ENCODE assay signal across 10 cellular contexts in genomic region chr3:21750831-21751391, GRCh38. TPM values are rescaled to one million over a fixed set of nuclear protein-coding genes. Genes with fewer than 3 reads are reported as not detected.
DNase-seq lines count a peak whose midpoint lies in the region; ATAC-seq, FAIRE-seq and TF ChIP-seq lines count a peak whose summit lies in the region.
"Had no signal": no experiment of that assay in that cellular context is flagged by ENCODE, and none has a peak within 500 bp of the region (broad histone marks: within the 10 kb centered on the region; RNA-seq: fewer than 3 reads in every experiment).

Gene ZNF385D (minus strand): TSS chr3:21751210. CDS start chr3:21750916, 294 bp downstream.

- no peak for DNase-seq in A549 (ENCODE audit: low read depth in 1 of 2, low spot score in 1 of 2)
- DNase-seq in NT2/D1 (ENCODE audit: low read depth, low spot score), result peak; percentile 72
- peak; percentile 82 for DNase-seq in fibroblast of mammary gland (ENCODE audit: low read depth)
- DNase-seq in activated gamma-delta T cell (lab: John Stamatoyannopoulos, UW), result no peak
- no peak for DNase-seq in T-helper 2 cell treated with Interferon-gamma antibody and Interleukin-4, amounts not matched to agents 5 μg/mL and 100 μg/mL, for 36 hours (ENCODE audit: low spot score)
- DNase-seq: activated naive CD8-positive, alpha-beta T cell treated with anti-CD3 and anti-CD28 coated beads, Interleukin-2, amount 10 ng/mL, durations not matched to agents 7 days and 5 days had no signal

- no peak within 1 kb of the TSS for H3K4me2 ChIP-seq in A549

- H3K4me1 ChIP-seq in A549, result no peaks in the 10 kb centered on the region
- H3K4me1 ChIP-seq in NT2/D1 (ENCODE audit: insufficient read depth, insufficient read length), result no peaks in the 10 kb centered on the region
- H3K4me1 ChIP-seq in muscle layer of duodenum (ENCODE audit: control insufficient read depth in 1 of 2, insufficient read depth in 2 of 2, low read length in 2 of 2), result peaks cover 0 to 5% of the 10 kb centered on the region in 2 donors

- H3K9ac ChIP-seq in NT2/D1 (ENCODE audit: insufficient read length, low read depth), result peak within 1 kb of the TSS; percentile 83

- H3K4me3 Mint-ChIP-seq in T-helper 2 cell treated with Interferon-gamma antibody and Interleukin-4, amounts not matched to agents 5 μg/mL and 100 μg/mL, for 36 hours, result no peak within 1 kb of the TSS
- H3K4me3 Mint-ChIP-seq: activated naive CD8-positive, alpha-beta T cell treated with anti-CD3 and anti-CD28 coated beads, Interleukin-2, amount 10 ng/mL, durations not matched to agents 7 days and 5 days had no signal

- peaks cover 5% of the 10 kb centered on the region for H3K27me3 Mint-ChIP-seq in T-helper 2 cell treated with Interferon-gamma antibody and Interleukin-4, amounts not matched to agents 5 μg/mL and 100 μg/mL, for 36 hours (ENCODE audit: low read depth)
- H3K27me3 Mint-ChIP-seq: IgD-negative memory B cell had no signal

- TF ChIP-seq RAD21 in A549 (conservative IDR thresholded peaks at IDR 0.05 in 1 of 2, IDR thresholded peaks at IDR 0.05 in 1 of 2), result no peak

- H3K27me3 ChIP-seq in NT2/D1 (ENCODE audit: insufficient read depth, insufficient read length) (peaks cover 20% of the 10 kb centered on the region), muscle layer of duodenum (ENCODE audit: low read depth, low read length) (no peaks in the 10 kb centered on the region)

- TF ChIP-seq EP300 in A549 (IDR thresholded peaks at IDR 0.05), result no peak

- H3K9me3 Mint-ChIP-seq in T-helper 2 cell treated with Interferon-gamma antibody and Interleukin-4, amounts not matched to agents 5 μg/mL and 100 μg/mL, for 36 hours, result no peaks in the 10 kb centered on the region
- H3K9me3 Mint-ChIP-seq: activated naive CD8-positive, alpha-beta T cell treated with anti-CD3 and anti-CD28 coated beads, Interleukin-2, amount 10 ng/mL, durations not matched to agents 7 days and 5 days had no signal

- FAIRE-seq in A549 (lab: Jason Lieb, UNC), result no peak

- no peak for TF ChIP-seq POLR2A in A549 (IDR thresholded peaks at IDR 0.05; ENCODE audit: low read length)

- H3K36me3 Mint-ChIP-seq in T-helper 2 cell treated with Interferon-gamma antibody and Interleukin-4, amounts not matched to agents 5 μg/mL and 100 μg/mL, for 36 hours (ENCODE audit: low read depth), result no peaks in the 10 kb centered on the region
- H3K36me3 Mint-ChIP-seq: activated naive CD8-positive, alpha-beta T cell treated with anti-CD3 and anti-CD28 coated beads, Interleukin-2, amount 10 ng/mL, durations not matched to agents 7 days and 5 days had no signal

- H3K4me3 ChIP-seq in A549, result no peak within 1 kb of the TSS
- H3K4me3 ChIP-seq in NT2/D1 (ENCODE audit: insufficient read length, low read depth), result peak within 1 kb of the TSS; percentile 64
- H3K4me3 ChIP-seq in fibroblast of mammary gland (ENCODE audit: control insufficient read depth, low read depth, low read length), result peak within 1 kb of the TSS; percentile 68
- peak within 1 kb of the TSS; percentile 61 to 62 for H3K4me3 ChIP-seq in muscle layer of duodenum (ENCODE audit: low read depth in 1 of 2, low read length in 2 of 2)

- H3K36me3 ChIP-seq in NT2/D1 (ENCODE audit: insufficient read depth, insufficient read length, low read length), result no peaks in the 10 kb centered on the region
- H3K36me3 ChIP-seq in muscle layer of duodenum (ENCODE audit: control insufficient read depth in 1 of 2, insufficient read depth in 2 of 2, low read length in 2 of 2), result no peaks in the 10 kb centered on the region

- H3K9me3 ChIP-seq in A549 (no peaks in the 10 kb centered on the region), NT2/D1 (ENCODE audit: insufficient read depth, low read length) (no peaks in the 10 kb centered on the region), muscle layer of duodenum (ENCODE audit: control insufficient read depth in 1 of 2, low read length in 2 of 2) (no peaks in the 10 kb centered on the region)

- 8% methylated on average over 23 of the region's 31 CpGs for WGBS in A549 (ENCODE audit: missing lambda C conversion rate)

- POLR2A ChIA-PET in A549 (lab: Yijun Ruan, JAX), result no interaction called here

- CTCF ChIA-PET in A549 (lab: Yijun Ruan, JAX), result no interaction called here

- TF ChIP-seq CTCF in A549 (IDR thresholded peaks at IDR 0.05), result no peak
- TF ChIP-seq CTCF in fibroblast of mammary gland (conservative IDR thresholded peaks at IDR 0.05; ENCODE audit: control insufficient read depth, insufficient read depth, low read depth, low read length), result no peak

- H3K27ac Mint-ChIP-seq in T-helper 2 cell treated with Interferon-gamma antibody and Interleukin-4, amounts not matched to agents 5 μg/mL and 100 μg/mL, for 36 hours, result no peak within 1 kb of the TSS
- H3K27ac Mint-ChIP-seq: activated naive CD8-positive, alpha-beta T cell treated with anti-CD3 and anti-CD28 coated beads, Interleukin-2, amount 10 ng/mL, durations not matched to agents 7 days and 5 days had no signal

- no peak within 1 kb of the TSS for H3K27ac ChIP-seq in A549
- no peak within 1 kb of the TSS for H3K27ac ChIP-seq in muscle layer of duodenum (ENCODE audit: low read length)

- ATAC-seq in A549, result peak; percentile 30 to 31; a peak in 1 of 6 replicates
- ATAC-seq in HG02571 (IDR thresholded peaks at IDR 0.05; ENCODE audit: unreplicated experiment), result no peak
- ATAC-seq in HG02840 (IDR thresholded peaks at IDR 0.05; ENCODE audit: low FRiP score, unreplicated experiment), result no peak

- no peaks in the 10 kb centered on the region for H3K4me1 Mint-ChIP-seq in T-helper 2 cell treated with Interferon-gamma antibody and Interleukin-4, amounts not matched to agents 5 μg/mL and 100 μg/mL, for 36 hours (ENCODE audit: low read depth)
- H3K4me1 Mint-ChIP-seq: activated naive CD8-positive, alpha-beta T cell treated with anti-CD3 and anti-CD28 coated beads, Interleukin-2, amount 10 ng/mL, durations not matched to agents 7 days and 5 days; IgD-negative memory B cell had no signal

TF ChIP-seq in A549, 52 proteins besides CTCF, POLR2A, EP300 and RAD21:
- no peak for TF ChIP-seq MAFK (IDR thresholded peaks at IDR 0.05; ENCODE audit: partially characterized antibody)
- TF ChIP-seq JUN (IDR thresholded peaks at IDR 0.05), result no peak
- TF ChIP-seq NPAS2 (CRISPR knock-in tag; IDR thresholded peaks at IDR 0.05; ENCODE audit: borderline replicate concordance), result no peak
- TF ChIP-seq E2F6 (IDR thresholded peaks at IDR 0.05; ENCODE audit: borderline replicate concordance, low read depth), result no peak
- no peak for TF ChIP-seq HEYL (CRISPR knock-in tag; IDR thresholded peaks at IDR 0.05)
TF ChIP-seq in A549: peak in this region for 0.

RNA-seq across cellular contexts. Expression of gene ZNF385D, which starts in this region (rescaled TPM):
- not detected in 2 replicates for polyA plus RNA-seq in A549 (2011; rRNA removed)
- polyA plus RNA-seq in A549 (2012; cell fraction: cytosol; rRNA removed), result not detected in 2 replicates
- polyA plus RNA-seq in A549 (2012; cell fraction: nucleus; rRNA removed), result not detected in 2 replicates
- not detected in 3 replicates for polyA plus RNA-seq in A549 (2017; fragmentation: RNase III; extraction: RNeasy Plus Mini Kit Qiagen cat#74134 plus additional on column Dnase treatment)
- polyA minus RNA-seq in A549 (2011; rRNA and poly(A)+ RNA removed), result not detected in 2 replicates

Comparison
In these comparisons a context has a peak if more than half of its experiments do, and no peak if none do; other contexts are left out.
1. Peak in ATAC-seq in A549; RNA of the gene not detected or under 1 TPM.
2. DNase-seq: peak in NT2/D1 (single experiment) and fibroblast of mammary gland (single experiment); none in A549 (0 of 2), activated gamma-delta T cell (single experiment) and T-helper 2 cell treated with Interferon-gamma antibody and Interleukin-4, amounts not matched to agents 5 μg/mL and 100 μg/mL, for 36 hours (single experiment).